In the genomic region with DNA sequence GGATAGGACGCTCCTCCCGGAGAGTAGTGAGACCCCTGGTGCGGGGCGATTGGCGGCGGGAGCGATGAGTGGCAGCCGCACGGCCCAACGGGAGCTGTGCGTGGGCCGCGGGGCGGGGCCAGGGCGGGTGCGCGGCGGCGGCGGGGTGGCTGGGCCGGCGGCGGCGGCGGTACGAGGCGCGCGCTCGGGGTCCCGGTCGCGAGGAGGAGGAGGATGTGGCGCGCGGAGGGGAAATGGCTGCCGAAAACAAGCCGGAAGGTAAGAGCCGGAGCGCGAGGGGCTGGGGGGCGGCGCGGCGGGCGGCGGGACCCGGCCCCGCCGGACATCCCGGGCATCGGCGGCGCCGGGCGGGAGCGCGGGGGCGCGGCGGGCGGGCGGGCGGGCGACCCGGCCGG, we compare ENCODE assay signal across 8 cellular contexts. TPM values are rescaled to one million over a fixed set of nuclear protein-coding genes. Genes with fewer than 3 reads are reported as not detected.
A peak's percentile ranks its signal among the peaks of the same experiment; 100 is the strongest.
DNase-seq lines count a peak whose midpoint lies in the region; FAIRE-seq and TF ChIP-seq lines count a peak whose summit lies in the region.

A gene with protein sequence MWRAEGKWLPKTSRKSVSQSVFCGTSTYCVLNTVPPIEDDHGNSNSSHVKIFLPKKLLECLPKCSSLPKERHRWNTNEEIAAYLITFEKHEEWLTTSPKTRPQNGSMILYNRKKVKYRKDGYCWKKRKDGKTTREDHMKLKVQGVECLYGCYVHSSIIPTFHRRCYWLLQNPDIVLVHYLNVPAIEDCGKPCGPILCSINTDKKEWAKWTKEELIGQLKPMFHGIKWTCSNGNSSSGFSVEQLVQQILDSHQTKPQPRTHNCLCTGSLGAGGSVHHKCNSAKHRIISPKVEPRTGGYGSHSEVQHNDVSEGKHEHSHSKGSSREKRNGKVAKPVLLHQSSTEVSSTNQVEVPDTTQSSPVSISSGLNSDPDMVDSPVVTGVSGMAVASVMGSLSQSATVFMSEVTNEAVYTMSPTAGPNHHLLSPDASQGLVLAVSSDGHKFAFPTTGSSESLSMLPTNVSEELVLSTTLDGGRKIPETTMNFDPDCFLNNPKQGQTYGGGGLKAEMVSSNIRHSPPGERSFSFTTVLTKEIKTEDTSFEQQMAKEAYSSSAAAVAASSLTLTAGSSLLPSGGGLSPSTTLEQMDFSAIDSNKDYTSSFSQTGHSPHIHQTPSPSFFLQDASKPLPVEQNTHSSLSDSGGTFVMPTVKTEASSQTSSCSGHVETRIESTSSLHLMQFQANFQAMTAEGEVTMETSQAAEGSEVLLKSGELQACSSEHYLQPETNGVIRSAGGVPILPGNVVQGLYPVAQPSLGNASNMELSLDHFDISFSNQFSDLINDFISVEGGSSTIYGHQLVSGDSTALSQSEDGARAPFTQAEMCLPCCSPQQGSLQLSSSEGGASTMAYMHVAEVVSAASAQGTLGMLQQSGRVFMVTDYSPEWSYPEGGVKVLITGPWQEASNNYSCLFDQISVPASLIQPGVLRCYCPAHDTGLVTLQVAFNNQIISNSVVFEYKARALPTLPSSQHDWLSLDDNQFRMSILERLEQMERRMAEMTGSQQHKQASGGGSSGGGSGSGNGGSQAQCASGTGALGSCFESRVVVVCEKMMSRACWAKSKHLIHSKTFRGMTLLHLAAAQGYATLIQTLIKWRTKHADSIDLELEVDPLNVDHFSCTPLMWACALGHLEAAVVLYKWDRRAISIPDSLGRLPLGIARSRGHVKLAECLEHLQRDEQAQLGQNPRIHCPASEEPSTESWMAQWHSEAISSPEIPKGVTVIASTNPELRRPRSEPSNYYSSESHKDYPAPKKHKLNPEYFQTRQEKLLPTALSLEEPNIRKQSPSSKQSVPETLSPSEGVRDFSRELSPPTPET (N-terminal part only) (plus strand): TSS at position 137 of the 395 bp plus-strand sequence. CDS start 77 bp downstream, at position 214.

- no peaks in the 10 kb centered on the region for H3K27me3 ChIP-seq in CD4-positive, alpha-beta memory T cell (ENCODE audit: insufficient read depth, low read length)
- no peaks in the 10 kb centered on the region for H3K27me3 ChIP-seq in H9 (ENCODE audit: insufficient read depth, low read length)
- no peaks in the 10 kb centered on the region for H3K27me3 ChIP-seq in neural cell (ENCODE audit: insufficient read depth, low read depth, low read length)

- H4K5ac ChIP-seq in H9 (ENCODE audit: insufficient read length, low read depth, low read length) = no peak within 1 kb of the TSS

- H3K4me1 Mint-ChIP-seq in CD4-positive, alpha-beta memory T cell = peaks cover 38 to 52% (median 46%) of the 10 kb centered on the region in 4 donors
- peaks cover 45 to 46% of the 10 kb centered on the region in 2 experiments for H3K4me1 Mint-ChIP-seq in H9

- WGBS in H9 (ENCODE audit: extremely low coverage, insufficient read length, low lambda C conversion rate) = no CpG with 5 or more reads among the region's 67 CpGs

- TF ChIP-seq CTCF in H9 (conservative IDR thresholded peaks at IDR 0.05) = no peak
- TF ChIP-seq CTCF in RWPE1 (conservative IDR thresholded peaks at IDR 0.05; ENCODE audit: low read depth) = no peak
- no peak for TF ChIP-seq CTCF in neural cell (IDR thresholded peaks at IDR 0.05; ENCODE audit: poor library complexity, severe bottlenecking)

- no peak within 1 kb of the TSS for H2BK20ac ChIP-seq in H9 (ENCODE audit: low read depth, low read length, poor library complexity, severe bottlenecking)

- intact Hi-C loops in CD4-positive, alpha-beta memory T cell (cut with micrococcal nuclease) = loop anchor here (1.0 to 10.0 kb wide), 6 partner anchors 84 to 979 kb away; partner anchors contain the start of genes DNAJC11, NPHP4, PHF13 and RPL22

- no peaks in the 10 kb centered on the region for H3F3A ChIP-seq in neural cell (ENCODE audit: insufficient read depth, low read length, poor library complexity, severe bottlenecking)

- peaks cover 0 to 8% of the 10 kb centered on the region in 2 donors for H3K36me3 Mint-ChIP-seq in CD4-positive, alpha-beta memory T cell
- peaks cover 0 to 8% (median 5%) of the 10 kb centered on the region in 3 experiments; a peak in 3 of 7 replicates for H3K36me3 Mint-ChIP-seq in H9 (ENCODE audit: insufficient read depth in 1 of 3, low read depth in 3 of 3)

- H2BK120ac ChIP-seq in H9 (ENCODE audit: low read depth, low read length, poor library complexity, severe bottlenecking) = no peak within 1 kb of the TSS

- TF ChIP-seq EP300 in neural cell (conservative IDR thresholded peaks at IDR 0.05; ENCODE audit: poor library complexity, severe bottlenecking) = no peak

- H2BK12ac ChIP-seq in H9 (ENCODE audit: insufficient read length, low read depth, low read length) = no peak within 1 kb of the TSS

- H3T11ph ChIP-seq in H9 (ENCODE audit: low read length) = no peak within 1 kb of the TSS

- H3K56ac ChIP-seq in H9 (ENCODE audit: insufficient read length, low read depth, low read length) = no peak within 1 kb of the TSS

- peaks cover 0 to 3% (median 0%) of the 10 kb centered on the region in 8 donors for H3K9me3 Mint-ChIP-seq in CD4-positive, alpha-beta memory T cell
- no peaks in the 10 kb centered on the region for H3K9me3 Mint-ChIP-seq in H9

- no peak within 1 kb of the TSS for H4K91ac ChIP-seq in H9 (ENCODE audit: insufficient read length, low read depth, low read length)

- CTCF ChIA-PET in CD4-positive, alpha-beta memory T cell (lab: Charles Lee; ENCODE audit: partially characterized antibody) = interaction anchor here (1.2 kb wide), 1 partner anchor 84 kb away, joined by 3 read pairs; the partner anchor contains the start of gene DNAJC11
- CTCF ChIA-PET in RWPE1 (lab: Yijun Ruan, JAX) = interaction anchor here (0.6 to 1.4 kb wide), 4 partner anchors 16 to 329 kb away, joined by 3 read pairs; partner anchors contain the start of gene DNAJC11

- peaks cover 39% of the 10 kb centered on the region for H3K4me1 ChIP-seq in CD4-positive, alpha-beta memory T cell (ENCODE audit: insufficient read depth, low read length)
- H3K4me1 ChIP-seq in H9 (ENCODE audit: insufficient read depth, low read length) = no peaks in the 10 kb centered on the region; the same call in 1 of the 2 replicates

- peak within 1 kb of the TSS; percentile 84 for H3K27ac ChIP-seq in CD4-positive, alpha-beta memory T cell (ENCODE audit: low read depth, low read length)
- H3K27ac ChIP-seq in H9 (ENCODE audit: insufficient read length, low read depth, low read length) (no peak within 1 kb of the TSS), RWPE1 (peak within 1 kb of the TSS; percentile 96), epithelial cell of prostate (peak within 1 kb of the TSS; percentile 95), neural cell (ENCODE audit: low read length) (peak within 1 kb of the TSS; percentile 77)

- H3K4me2 ChIP-seq in H9 (ENCODE audit: insufficient read depth, insufficient read length, low read length) (peak within 1 kb of the TSS; percentile 97), neural cell (ENCODE audit: low read length) (peak within 1 kb of the TSS; percentile 93)

- DNase-seq in CD4-positive, alpha-beta memory T cell = peak in 1 of 5 donors; percentile 100
- no peak for DNase-seq in H9
- DNase-seq in RWPE1 (ENCODE audit: low spot score) = no peak
- DNase-seq in epithelial cell of prostate (ENCODE audit: low read depth, low spot score) = no peak
- no peak for DNase-seq in superior temporal gyrus (ENCODE audit: extremely low spot score)
- no peak for DNase-seq in urothelium cell line (ENCODE audit: low spot score)
- no peak for DNase-seq in NCI-H1694 (lab: John Stamatoyannopoulos, UW)

- H3K14ac ChIP-seq in H9 (ENCODE audit: insufficient read depth, low read length) = peak within 1 kb of the TSS; percentile 95

- H3K23me2 ChIP-seq in H9 (ENCODE audit: insufficient read length, low read depth, low read length, poor library complexity, severe bottlenecking) = peaks cover 9% of the 10 kb centered on the region

- peaks cover 10% of the 10 kb centered on the region for H3K79me1 ChIP-seq in H9 (ENCODE audit: insufficient read depth, low read depth, low read length, poor library complexity, severe bottlenecking)

- H4K20me1 ChIP-seq in H9 (ENCODE audit: control insufficient read depth, insufficient read depth, insufficient read length) (peaks cover 7% of the 10 kb centered on the region), neural cell (ENCODE audit: insufficient read depth) (no peaks in the 10 kb centered on the region)

- H4K8ac ChIP-seq in H9 (replicated peaks; ENCODE audit: insufficient read length, low read depth, low read length) = no peak within 1 kb of the TSS

- H3K36me3 ChIP-seq in CD4-positive, alpha-beta memory T cell (ENCODE audit: insufficient read depth, low read length) = no peaks in the 10 kb centered on the region
- H3K36me3 ChIP-seq in neural cell (ENCODE audit: insufficient read depth, low read length) = no peaks in the 10 kb centered on the region

- H3K79me2 ChIP-seq in H9 (ENCODE audit: insufficient read depth, low read length) = peaks cover 33% of the 10 kb centered on the region
- peaks cover 43% of the 10 kb centered on the region for H3K79me2 ChIP-seq in neural cell (replicated peaks; ENCODE audit: insufficient read depth, low read length)

- no peak within 1 kb of the TSS; the same call in 1 of the 2 replicates for H3K4ac ChIP-seq in H9 (ENCODE audit: low read depth, low read length)

- H3K27me3 Mint-ChIP-seq in CD4-positive, alpha-beta memory T cell = no peaks in the 10 kb centered on the region
- no peaks in the 10 kb centered on the region for H3K27me3 Mint-ChIP-seq in H9 (ENCODE audit: low read depth)

- peak within 1 kb of the TSS; percentile 87 for H3K18ac ChIP-seq in H9 (ENCODE audit: insufficient read length, low read depth, low read length)

- no peak for TF ChIP-seq RAD21 in neural cell (conservative IDR thresholded peaks at IDR 0.05)

- no peak within 1 kb of the TSS for H2BK15ac ChIP-seq in H9 (ENCODE audit: low read depth, low read length)

- POLR2A ChIA-PET in CD4-positive, alpha-beta memory T cell (lab: Charles Lee; ENCODE audit: partially characterized antibody) = interaction anchor here (1.0 to 2.4 kb wide), 9 partner anchors 10 to 426 kb away, joined by 3 to 13 read pairs (median 4); partner anchors contain the start of genes ACOT7 and KLHL21
- POLR2A ChIA-PET in RWPE1 (lab: Yijun Ruan, JAX; ENCODE audit: low non-redundant PET) = interaction anchor here (0.6 to 1.6 kb wide), 2 partner anchors 11 to 66 kb away, joined by 5 to 6 read pairs; no protein-coding TSS in a partner anchor

- no peak within 1 kb of the TSS for H2BK5ac ChIP-seq in H9 (ENCODE audit: insufficient read length, low read length)

- no peak for FAIRE-seq in urothelium cell line (lab: Jason Lieb, UNC)

- H3K27ac Mint-ChIP-seq in CD4-positive, alpha-beta memory T cell = peak within 1 kb of the TSS; percentile 93 to 98 (median 96)
- H3K27ac Mint-ChIP-seq in H9 = peak within 1 kb of the TSS; percentile 89 to 91 (median 89); a peak in 6 of 7 replicates

- H3K9me2 ChIP-seq in neural cell (ENCODE audit: insufficient read depth, low read length) = no peaks in the 10 kb centered on the region

- H3K4me3 Mint-ChIP-seq in CD4-positive, alpha-beta memory T cell = peak within 1 kb of the TSS; percentile 93 to 99 (median 96)
- H3K4me3 Mint-ChIP-seq in H9 = peak within 1 kb of the TSS; percentile 90 to 98

- no peak within 1 kb of the TSS for H2AK5ac ChIP-seq in H9 (ENCODE audit: insufficient read length, low read length)

- H3K9ac ChIP-seq in H9 (ENCODE audit: extremely low read depth, insufficient read length, low read length) (peak within 1 kb of the TSS; percentile 89), neural cell (ENCODE audit: low read length) (peak within 1 kb of the TSS; percentile 80)

- no peaks in the 10 kb centered on the region for H3K9me3 ChIP-seq in CD4-positive, alpha-beta memory T cell (ENCODE audit: control insufficient read depth in 1 of 2, low read length in 2 of 2)
- H3K9me3 ChIP-seq in H9 (ENCODE audit: control insufficient read depth, low read depth, low read length) = no peaks in the 10 kb centered on the region
- no peaks in the 10 kb centered on the region for H3K9me3 ChIP-seq in neural cell (ENCODE audit: low read length)

- H2AFZ ChIP-seq in H9 (ENCODE audit: low read length) (no peak within 1 kb of the TSS), neural cell (ENCODE audit: low read depth, low read length) (peak within 1 kb of the TSS; percentile 5)

- H3K23ac ChIP-seq in H9 (ENCODE audit: insufficient read length, low read depth, low read length) = no peak within 1 kb of the TSS

- peak within 1 kb of the TSS; percentile 63 to 69 for H3K4me3 ChIP-seq in CD4-positive, alpha-beta memory T cell (ENCODE audit: low read length in 2 of 2)
- H3K4me3 ChIP-seq in neural cell (ENCODE audit: low read length) = peak within 1 kb of the TSS; percentile 98

RNA-seq across cellular contexts. Expression of the gene that starts here (rescaled TPM):
- 10 to 100 TPM; 39.1 to 42.5 TPM for total RNA-seq in CD4-positive, alpha-beta memory T cell
- polyA plus RNA-seq in CD4-positive, alpha-beta memory T cell = 100 to 1,000 TPM in 1 of 2 donors, 10 to 100 TPM in 1; 77.4 to 118 TPM
- 115 and 116 TPM in 2 replicates for total RNA-seq in H9 (2021)
- polyA plus RNA-seq in neural cell = 162 and 181 TPM in 2 replicates
- 176 and 194 TPM in 2 replicates for polyA minus RNA-seq in neural cell
